Comparison of ENCODE assay signal across 8 cellular contexts in the genomic region with DNA sequence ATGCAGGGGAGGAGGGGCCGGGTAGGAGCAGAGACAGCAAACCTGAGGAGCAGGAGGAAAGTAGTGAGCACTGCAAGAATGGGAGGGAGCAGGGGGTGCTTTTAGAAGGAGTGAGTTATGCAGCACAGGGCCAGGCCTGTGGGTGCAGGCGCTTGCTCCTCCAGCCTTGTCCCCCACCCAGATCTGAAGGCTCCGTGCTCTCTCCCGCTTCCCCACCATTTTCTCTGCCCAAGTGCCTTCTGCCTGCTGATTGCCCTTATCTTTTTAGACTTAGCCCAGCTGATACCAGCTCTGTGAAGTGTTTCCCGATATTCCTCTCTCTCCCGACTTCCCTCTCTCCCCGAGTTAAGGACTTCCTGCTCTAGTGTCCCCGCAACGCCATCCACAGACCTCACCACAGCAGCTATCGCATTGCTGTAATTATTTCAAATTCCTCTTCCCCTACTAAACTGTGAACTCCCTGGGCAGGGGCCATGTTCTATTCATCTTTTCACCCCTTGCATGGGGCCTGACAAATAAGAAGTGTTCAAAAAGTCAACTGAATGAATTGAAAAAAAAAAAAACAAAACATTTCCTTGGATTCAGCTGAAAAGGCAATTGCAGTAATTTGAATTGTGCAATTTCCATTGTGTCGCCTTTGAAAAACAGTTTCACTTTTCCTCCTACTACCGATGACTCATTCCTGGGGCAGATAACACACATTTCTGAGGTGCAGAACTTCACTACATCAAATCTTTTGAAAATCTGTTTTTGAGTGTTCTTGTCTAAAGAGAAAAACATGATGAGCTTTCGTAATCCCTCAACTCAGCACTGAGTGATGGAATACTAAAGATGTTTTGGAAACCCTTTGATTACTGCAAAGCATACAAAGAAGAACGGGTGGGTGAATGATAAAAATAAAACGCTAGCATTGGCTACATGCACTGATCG.
DNase-seq lines count a peak whose midpoint lies in the region; ATAC-seq and TF ChIP-seq lines count a peak whose summit lies in the region.

No MANE protein-coding gene starts in this region.

- no peaks in the 10 kb centered on the region for H3K27me3 ChIP-seq in cardiac muscle cell

- peaks cover 17% of the 10 kb centered on the region for H3K4me1 ChIP-seq in cardiac muscle cell (ENCODE audit: low read depth)

- peaks cover 8% of the 10 kb centered on the region for H3K27me3 Mint-ChIP-seq in progenitor cell of endocrine pancreas

- no peaks in the 10 kb centered on the region for H3K36me3 ChIP-seq in cardiac muscle cell

- peak overlapping the region; percentile 84 to 98 for H3K27ac Mint-ChIP-seq in activated naive CD4-positive, alpha-beta T cell treated with anti-CD3 and anti-CD28 coated beads, Interleukin-2, amount 50 U/mL, for 72 hours
- H3K27ac Mint-ChIP-seq in progenitor cell of endocrine pancreas, result peak overlapping the region; percentile 38

- H3K4me3 ChIP-seq in NB4 (ENCODE audit: low read depth, low read length), result peak overlapping the region; percentile 55
- H3K4me3 ChIP-seq in cardiac muscle cell, result no peak overlapping the region

- TF ChIP-seq CTCF in NB4 (IDR thresholded peaks at IDR 0.05; ENCODE audit: low read depth, low read length) (no peak), cardiac muscle cell (IDR thresholded peaks at IDR 0.05; ENCODE audit: low read depth, low read length) (no peak), progenitor cell of endocrine pancreas (IDR thresholded peaks at IDR 0.05; ENCODE audit: unreplicated experiment) (no peak)

- peak overlapping the region; percentile 84 for H3K27ac ChIP-seq in cardiac muscle cell

- DNase-seq in DMS153 treated with DMSO at 0.1 percent for 48 hours (lab: John Stamatoyannopoulos, UW; ENCODE audit: unreplicated experiment), result peak; percentile 48
- DNase-seq in NB4 (ENCODE audit: low read depth), result peak; percentile 81
- DNase-seq in activated naive CD4-positive, alpha-beta T cell treated with anti-CD3 and anti-CD28 coated beads, Interleukin-2, amount 50 U/mL, for 72 hours (ENCODE audit: low spot score in 2 of 2), result no peak
- peak; percentile 46 to 95 for DNase-seq in cardiac muscle cell (ENCODE audit: low read depth in 1 of 2, low spot score in 1 of 2)
- DNase-seq in progenitor cell of endocrine pancreas (ENCODE audit: low spot score, unreplicated experiment), result no peak
- no peak for DNase-seq in NCI-H2171 (lab: John Stamatoyannopoulos, UW)

- peak overlapping the region; percentile 45 for H3K4me3 Mint-ChIP-seq in progenitor cell of endocrine pancreas (ENCODE audit: low read depth)

- H3K4me1 Mint-ChIP-seq in progenitor cell of endocrine pancreas (ENCODE audit: low read depth), result peaks cover 12% of the 10 kb centered on the region

- ATAC-seq in activated naive CD4-positive, alpha-beta T cell treated with anti-CD3 and anti-CD28 coated beads, Interleukin-2, amount 50 U/mL, for 72 hours, result peak; percentile 88 to 91
- ATAC-seq in GM21423 (IDR thresholded peaks at IDR 0.05; ENCODE audit: unreplicated experiment) (no peak), HG03039 (IDR thresholded peaks at IDR 0.05; ENCODE audit: unreplicated experiment) (no peak)

- no peaks in the 10 kb centered on the region for H3K9me3 Mint-ChIP-seq in activated naive CD4-positive, alpha-beta T cell treated with anti-CD3 and anti-CD28 coated beads, Interleukin-2, amount 50 U/mL, for 72 hours
- no peaks in the 10 kb centered on the region for H3K9me3 Mint-ChIP-seq in progenitor cell of endocrine pancreas (ENCODE audit: low read depth)

- no peaks in the 10 kb centered on the region for H3K9me3 ChIP-seq in cardiac muscle cell (ENCODE audit: low read depth)

- no peaks in the 10 kb centered on the region for H3K36me3 Mint-ChIP-seq in activated naive CD4-positive, alpha-beta T cell treated with anti-CD3 and anti-CD28 coated beads, Interleukin-2, amount 50 U/mL, for 72 hours
- H3K36me3 Mint-ChIP-seq in progenitor cell of endocrine pancreas (ENCODE audit: insufficient read depth), result no peaks in the 10 kb centered on the region

- TF ChIP-seq POLR2A in NB4 (IDR thresholded peaks at IDR 0.05; ENCODE audit: extremely low read depth, insufficient read length), result no peak

Comparison
In these comparisons a context has a peak if more than half of its experiments do, and no peak if none do; other contexts are left out.
1. DNase-seq: peak in DMS153 treated with DMSO at 0.1 percent for 48 hours (single experiment), NB4 (single experiment) and cardiac muscle cell (2 of 2); none in activated naive CD4-positive, alpha-beta T cell treated with anti-CD3 and anti-CD28 coated beads, Interleukin-2, amount 50 U/mL, for 72 hours (0 of 2), progenitor cell of endocrine pancreas (single experiment) and NCI-H2171 (single experiment).
2. ATAC-seq: peak in activated naive CD4-positive, alpha-beta T cell treated with anti-CD3 and anti-CD28 coated beads, Interleukin-2, amount 50 U/mL, for 72 hours (2 of 2); none in GM21423 (single experiment) and HG03039 (single experiment).